ENCODE assay signal across 1 cellular context in the genomic region with DNA sequence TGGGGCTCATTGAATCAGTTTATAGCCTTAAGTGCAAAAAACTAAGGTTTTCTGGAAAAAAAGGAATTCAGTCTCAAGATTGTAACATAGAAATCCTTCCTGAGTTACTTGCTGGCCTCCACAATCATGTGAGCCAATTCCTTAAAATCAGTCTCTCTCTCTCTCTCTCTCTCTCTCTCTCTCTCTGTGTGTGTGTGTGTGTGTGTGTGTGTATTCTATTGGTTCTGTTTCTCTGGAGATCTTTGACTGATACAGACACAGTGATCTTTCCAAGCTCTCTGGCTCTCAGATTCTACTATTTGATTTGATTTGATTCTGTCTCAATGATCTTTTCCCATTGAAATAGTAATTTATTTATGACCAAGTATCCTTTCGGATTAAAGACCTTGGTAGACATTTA.
TF ChIP-seq lines count a peak whose summit lies in the region.

No MANE protein-coding gene starts in this region.

TF ChIP-seq in IMR-90, 13 proteins besides CTCF, POLR2A, EP300 and RAD21:
- no peak for TF ChIP-seq RCOR1 (IDR thresholded peaks at IDR 0.05; ENCODE audit: insufficient replicate concordance, low read length)
- TF ChIP-seq CHD1 (IDR thresholded peaks at IDR 0.05; ENCODE audit: low read depth, low read length): no peak
- TF ChIP-seq, protein P1, sequence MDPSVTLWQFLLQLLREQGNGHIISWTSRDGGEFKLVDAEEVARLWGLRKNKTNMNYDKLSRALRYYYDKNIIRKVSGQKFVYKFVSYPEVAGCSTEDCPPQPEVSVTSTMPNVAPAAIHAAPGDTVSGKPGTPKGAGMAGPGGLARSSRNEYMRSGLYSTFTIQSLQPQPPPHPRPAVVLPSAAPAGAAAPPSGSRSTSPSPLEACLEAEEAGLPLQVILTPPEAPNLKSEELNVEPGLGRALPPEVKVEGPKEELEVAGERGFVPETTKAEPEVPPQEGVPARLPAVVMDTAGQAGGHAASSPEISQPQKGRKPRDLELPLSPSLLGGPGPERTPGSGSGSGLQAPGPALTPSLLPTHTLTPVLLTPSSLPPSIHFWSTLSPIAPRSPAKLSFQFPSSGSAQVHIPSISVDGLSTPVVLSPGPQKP (IDR thresholded peaks at IDR 0.05; ENCODE audit: borderline replicate concordance, low read depth, low read length): no peak
- TF ChIP-seq, protein P2, sequence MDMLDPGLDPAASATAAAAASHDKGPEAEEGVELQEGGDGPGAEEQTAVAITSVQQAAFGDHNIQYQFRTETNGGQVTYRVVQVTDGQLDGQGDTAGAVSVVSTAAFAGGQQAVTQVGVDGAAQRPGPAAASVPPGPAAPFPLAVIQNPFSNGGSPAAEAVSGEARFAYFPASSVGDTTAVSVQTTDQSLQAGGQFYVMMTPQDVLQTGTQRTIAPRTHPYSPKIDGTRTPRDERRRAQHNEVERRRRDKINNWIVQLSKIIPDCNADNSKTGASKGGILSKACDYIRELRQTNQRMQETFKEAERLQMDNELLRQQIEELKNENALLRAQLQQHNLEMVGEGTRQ (IDR thresholded peaks at IDR 0.05; ENCODE audit: low read depth, low read length): no peak
- no peak for TF ChIP-seq SMC3 (IDR thresholded peaks at IDR 0.05; ENCODE audit: low read depth, low read length)
- no peak for TF ChIP-seq CEBPB (IDR thresholded peaks at IDR 0.05; ENCODE audit: low read depth, low read length)
- no peak for TF ChIP-seq NFE2L2 (IDR thresholded peaks at IDR 0.05; ENCODE audit: low read depth, low read length)
- TF ChIP-seq MXI1 (IDR thresholded peaks at IDR 0.05; ENCODE audit: borderline replicate concordance, low read depth, low read length): no peak
